In the genomic region with DNA sequence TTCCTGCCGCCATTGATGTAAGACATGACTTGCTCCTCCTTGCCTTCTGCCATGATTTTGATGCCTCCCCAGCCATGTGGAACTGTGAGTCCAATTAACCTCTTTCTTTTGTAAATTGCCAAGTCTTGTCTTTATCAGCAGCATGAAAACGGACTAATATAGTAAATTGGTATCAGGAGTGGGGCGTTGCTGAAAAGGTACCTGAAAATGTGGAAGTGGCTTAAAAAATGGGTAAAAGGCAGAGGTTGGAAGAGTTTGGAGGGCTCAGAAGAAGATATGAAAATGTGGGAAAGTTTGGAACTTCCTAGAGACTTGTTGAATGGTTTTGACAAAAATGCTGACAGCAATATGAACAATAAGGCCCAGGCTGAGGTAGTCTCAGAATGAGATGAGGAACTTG, we compare ENCODE assay signal across 22 cellular contexts.
"Had no signal": no experiment of that assay in that cellular context is flagged by ENCODE, and none has a peak within 500 bp of the region (broad histone marks: within the 10 kb centered on the region; RNA-seq: fewer than 3 reads in every experiment).

No MANE protein-coding gene starts in this region.

- ATAC-seq: HepG2, Panc1, PC-3 had no signal

- H3K27ac ChIP-seq: KMS-11, RWPE1 had no signal

- DNase-seq: IMR-90, Kasumi-1, MM.1S, NCI-H1092 treated with DMSO at 0.1 percent for 48 hours, NCI-H1436, NCI-H187, NCI-H2029, NCI-H2081 treated with DMSO at 0.1 percent for 48 hours, NCI-H2171, NCI-H226, NCI-H446, NCI-H510A, NCI-H524 treated with DMSO at 0.1 percent for 48 hours, NCI-H69, NCI-H774, PC-3, SHP77, SK-N-SH had no signal

- H3K9ac ChIP-seq: KMS-11, SK-N-SH had no signal

- H3K9me3 ChIP-seq: SK-N-SH had no signal
